In genomic region chr19:1830978-1831377, GRCh38 we compare ENCODE assay signal across 1 cellular context.
TF ChIP-seq lines count a peak whose summit lies in the region.

No MANE protein-coding gene starts in this region.

TF ChIP-seq in K562, 482 proteins besides CTCF, POLR2A, EP300 and RAD21:
- 0 out of 2 replicates have a peak, but pooled peaks have one; percentile 6 for TF ChIP-seq POLR2G (IDR thresholded peaks at IDR 0.05; ENCODE audit: low read depth, low read length)
- TF ChIP-seq, protein P1, sequence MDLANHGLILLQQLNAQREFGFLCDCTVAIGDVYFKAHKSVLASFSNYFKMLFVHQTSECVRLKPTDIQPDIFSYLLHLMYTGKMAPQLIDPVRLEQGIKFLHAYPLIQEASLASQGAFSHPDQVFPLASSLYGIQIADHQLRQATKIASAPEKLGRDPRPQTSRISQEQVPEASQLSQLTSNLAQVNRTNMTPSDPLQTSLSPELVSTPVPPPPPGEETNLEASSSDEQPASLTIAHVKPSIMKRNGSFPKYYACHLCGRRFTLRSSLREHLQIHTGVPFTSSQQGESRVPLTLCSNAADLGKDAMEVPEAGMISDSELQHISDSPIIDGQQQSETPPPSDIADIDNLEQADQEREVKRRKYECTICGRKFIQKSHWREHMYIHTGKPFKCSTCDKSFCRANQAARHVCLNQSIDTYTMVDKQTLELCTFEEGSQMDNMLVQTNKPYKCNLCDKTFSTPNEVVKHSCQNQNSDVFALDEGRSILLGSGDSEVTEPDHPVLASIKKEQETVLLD (IDR thresholded peaks at IDR 0.05): no peak
